2 cellular contexts compared by ENCODE assay signal in genomic region chr1:195897072-195897471, GRCh38.
TF ChIP-seq lines count a peak whose summit lies in the region.

No MANE protein-coding gene starts in this region.

TF ChIP-seq in Ishikawa, 13 proteins besides CTCF, POLR2A, EP300 and RAD21 (continued from another document):
- TF ChIP-seq, protein P1, sequence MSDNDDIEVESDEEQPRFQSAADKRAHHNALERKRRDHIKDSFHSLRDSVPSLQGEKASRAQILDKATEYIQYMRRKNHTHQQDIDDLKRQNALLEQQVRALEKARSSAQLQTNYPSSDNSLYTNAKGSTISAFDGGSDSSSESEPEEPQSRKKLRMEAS (IDR thresholded peaks at IDR 0.05) = no peak
- TF ChIP-seq ZBTB7A (IDR thresholded peaks at IDR 0.05; ENCODE audit: low read depth) (no peak), REST (IDR thresholded peaks at IDR 0.05; ENCODE audit: low read depth) (no peak), TEAD4 (IDR thresholded peaks at IDR 0.05) (no peak), FOXM1 (IDR thresholded peaks at IDR 0.05; ENCODE audit: borderline replicate concordance, low read depth) (no peak), TAF1 (IDR thresholded peaks at IDR 0.05; ENCODE audit: low read depth) (no peak), CEBPB (IDR thresholded peaks at IDR 0.05) (no peak)
- TF ChIP-seq, protein P2, sequence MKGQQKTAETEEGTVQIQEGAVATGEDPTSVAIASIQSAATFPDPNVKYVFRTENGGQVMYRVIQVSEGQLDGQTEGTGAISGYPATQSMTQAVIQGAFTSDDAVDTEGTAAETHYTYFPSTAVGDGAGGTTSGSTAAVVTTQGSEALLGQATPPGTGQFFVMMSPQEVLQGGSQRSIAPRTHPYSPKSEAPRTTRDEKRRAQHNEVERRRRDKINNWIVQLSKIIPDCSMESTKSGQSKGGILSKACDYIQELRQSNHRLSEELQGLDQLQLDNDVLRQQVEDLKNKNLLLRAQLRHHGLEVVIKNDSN (IDR thresholded peaks at IDR 0.05) = no peak

TF ChIP-seq in K562, 482 proteins besides CTCF, POLR2A, EP300 and RAD21:
- TF ChIP-seq, protein P3, sequence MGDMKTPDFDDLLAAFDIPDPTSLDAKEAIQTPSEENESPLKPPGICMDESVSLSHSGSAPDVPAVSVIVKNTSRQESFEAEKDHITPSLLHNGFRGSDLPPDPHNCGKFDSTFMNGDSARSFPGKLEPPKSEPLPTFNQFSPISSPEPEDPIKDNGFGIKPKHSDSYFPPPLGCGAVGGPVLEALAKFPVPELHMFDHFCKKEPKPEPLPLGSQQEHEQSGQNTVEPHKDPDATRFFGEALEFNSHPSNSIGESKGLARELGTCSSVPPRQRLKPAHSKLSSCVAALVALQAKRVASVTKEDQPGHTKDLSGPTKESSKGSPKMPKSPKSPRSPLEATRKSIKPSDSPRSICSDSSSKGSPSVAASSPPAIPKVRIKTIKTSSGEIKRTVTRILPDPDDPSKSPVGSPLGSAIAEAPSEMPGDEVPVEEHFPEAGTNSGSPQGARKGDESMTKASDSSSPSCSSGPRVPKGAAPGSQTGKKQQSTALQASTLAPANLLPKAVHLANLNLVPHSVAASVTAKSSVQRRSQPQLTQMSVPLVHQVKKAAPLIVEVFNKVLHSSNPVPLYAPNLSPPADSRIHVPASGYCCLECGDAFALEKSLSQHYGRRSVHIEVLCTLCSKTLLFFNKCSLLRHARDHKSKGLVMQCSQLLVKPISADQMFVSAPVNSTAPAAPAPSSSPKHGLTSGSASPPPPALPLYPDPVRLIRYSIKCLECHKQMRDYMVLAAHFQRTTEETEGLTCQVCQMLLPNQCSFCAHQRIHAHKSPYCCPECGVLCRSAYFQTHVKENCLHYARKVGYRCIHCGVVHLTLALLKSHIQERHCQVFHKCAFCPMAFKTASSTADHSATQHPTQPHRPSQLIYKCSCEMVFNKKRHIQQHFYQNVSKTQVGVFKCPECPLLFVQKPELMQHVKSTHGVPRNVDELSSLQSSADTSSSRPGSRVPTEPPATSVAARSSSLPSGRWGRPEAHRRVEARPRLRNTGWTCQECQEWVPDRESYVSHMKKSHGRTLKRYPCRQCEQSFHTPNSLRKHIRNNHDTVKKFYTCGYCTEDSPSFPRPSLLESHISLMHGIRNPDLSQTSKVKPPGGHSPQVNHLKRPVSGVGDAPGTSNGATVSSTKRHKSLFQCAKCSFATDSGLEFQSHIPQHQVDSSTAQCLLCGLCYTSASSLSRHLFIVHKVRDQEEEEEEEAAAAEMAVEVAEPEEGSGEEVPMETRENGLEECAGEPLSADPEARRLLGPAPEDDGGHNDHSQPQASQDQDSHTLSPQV (IDR thresholded peaks at IDR 0.05) = 0 out of 2 replicates have a peak, but pooled peaks have one; percentile 44
- TF ChIP-seq ZNF134 (CRISPR knock-in tag; conservative IDR thresholded peaks at IDR 0.05) (no peak), ASH1L (IDR thresholded peaks at IDR 0.05; ENCODE audit: borderline replicate concordance, low read depth, partially characterized antibody) (no peak), BRD9 (IDR thresholded peaks at IDR 0.05; ENCODE audit: low read depth, partially characterized antibody) (peak; percentile 58), MIER1 (IDR thresholded peaks at IDR 0.05; ENCODE audit: low read depth) (no peak), FOXJ2 (tag; IDR thresholded peaks at IDR 0.05) (0 out of 2 replicates have a peak, but pooled peaks have one; percentile 18), DIDO1 (tag; IDR thresholded peaks at IDR 0.05; ENCODE audit: low read depth) (no peak), GTF2A2 (tag; IDR thresholded peaks at IDR 0.05) (no peak), MLLT1 (IDR thresholded peaks at IDR 0.05) (0 out of 4 replicates have a peak, but pooled peaks of 1 of the 2 experiments have one; percentile 75), RFX5 (IDR thresholded peaks at IDR 0.05; ENCODE audit: low read depth, low read length) (no peak), SMC3 (conservative IDR thresholded peaks at IDR 0.05; ENCODE audit: insufficient read depth, low read depth, low read length) (peak; percentile 42; the same call in 1 of the 2 replicates), DEAF1 (CRISPR knock-in tag; IDR thresholded peaks at IDR 0.05) (peak; percentile 13; the same call in 1 of the 2 replicates), SRSF3 (IDR thresholded peaks at IDR 0.05; ENCODE audit: insufficient read depth, low read length) (no peak), FOXK2 (conservative IDR thresholded peaks at IDR 0.05 in 1 of 2, IDR thresholded peaks at IDR 0.05 in 1 of 2; ENCODE audit: low read depth in 2 of 2) (peak in 1 of 2 experiments; percentile 21; a peak in 1 of 4 replicates), ERF (CRISPR knock-in tag; IDR thresholded peaks at IDR 0.05) (no peak), LARP7 (IDR thresholded peaks at IDR 0.05) (no peak)
- TF ChIP-seq, protein P4, sequence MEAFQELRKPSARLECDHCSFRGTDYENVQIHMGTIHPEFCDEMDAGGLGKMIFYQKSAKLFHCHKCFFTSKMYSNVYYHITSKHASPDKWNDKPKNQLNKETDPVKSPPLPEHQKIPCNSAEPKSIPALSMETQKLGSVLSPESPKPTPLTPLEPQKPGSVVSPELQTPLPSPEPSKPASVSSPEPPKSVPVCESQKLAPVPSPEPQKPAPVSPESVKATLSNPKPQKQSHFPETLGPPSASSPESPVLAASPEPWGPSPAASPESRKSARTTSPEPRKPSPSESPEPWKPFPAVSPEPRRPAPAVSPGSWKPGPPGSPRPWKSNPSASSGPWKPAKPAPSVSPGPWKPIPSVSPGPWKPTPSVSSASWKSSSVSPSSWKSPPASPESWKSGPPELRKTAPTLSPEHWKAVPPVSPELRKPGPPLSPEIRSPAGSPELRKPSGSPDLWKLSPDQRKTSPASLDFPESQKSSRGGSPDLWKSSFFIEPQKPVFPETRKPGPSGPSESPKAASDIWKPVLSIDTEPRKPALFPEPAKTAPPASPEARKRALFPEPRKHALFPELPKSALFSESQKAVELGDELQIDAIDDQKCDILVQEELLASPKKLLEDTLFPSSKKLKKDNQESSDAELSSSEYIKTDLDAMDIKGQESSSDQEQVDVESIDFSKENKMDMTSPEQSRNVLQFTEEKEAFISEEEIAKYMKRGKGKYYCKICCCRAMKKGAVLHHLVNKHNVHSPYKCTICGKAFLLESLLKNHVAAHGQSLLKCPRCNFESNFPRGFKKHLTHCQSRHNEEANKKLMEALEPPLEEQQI (IDR thresholded peaks at IDR 0.05) = 0 out of 2 replicates have a peak, but pooled peaks have one; percentile 63
